In the genomic region with DNA sequence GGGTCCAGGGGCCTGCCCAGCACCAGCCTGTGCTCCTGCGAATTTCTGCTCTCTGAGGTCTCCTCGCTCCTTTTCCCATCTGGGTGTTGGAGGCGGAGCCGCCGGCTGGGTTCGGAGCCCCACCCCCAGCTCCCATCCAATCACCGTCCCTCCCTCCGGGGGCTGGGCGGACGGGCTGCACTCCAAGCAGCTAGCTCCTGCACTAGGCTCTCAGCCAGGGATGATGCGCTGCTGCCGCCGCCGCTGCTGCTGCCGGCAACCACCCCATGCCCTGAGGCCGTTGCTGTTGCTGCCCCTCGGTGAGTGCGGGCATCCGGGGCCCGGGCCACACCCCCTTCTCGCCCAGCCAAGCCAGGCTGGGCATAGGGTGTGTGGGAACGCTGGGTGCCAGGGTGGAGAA, we compare ENCODE assay signal across 8 cellular contexts.
DNase-seq lines count a peak whose midpoint lies in the region; ATAC-seq lines count a peak whose summit lies in the region.

Gene NRN1L, plus strand, starts transcription at position 202 of the 400 bp plus-strand sequence. Its CDS starts 19 bp downstream, at position 221.

- H3K4me3 ChIP-seq in stomach smooth muscle (ENCODE audit: low read length in 2 of 2): peak within 1 kb of the TSS; percentile 35 to 64

- peak within 1 kb of the TSS in 1 of 2 donors; percentile 5 for H3K9ac ChIP-seq in stomach smooth muscle (ENCODE audit: low read length in 2 of 2)

- no peak for ATAC-seq in GM21786 (IDR thresholded peaks at IDR 0.05; ENCODE audit: unreplicated experiment)

- peak within 1 kb of the TSS; percentile 95 for H3K27ac ChIP-seq in caudate nucleus (ENCODE audit: low read depth, low read length)
- peak within 1 kb of the TSS; percentile 41 for H3K27ac ChIP-seq in stomach smooth muscle (ENCODE audit: low read length)

- DNase-seq in AG08396 (ENCODE audit: low spot score) (peak; percentile 98), NCI-H2029 (lab: John Stamatoyannopoulos, UW) (peak; percentile 64), caudate nucleus (lab: John Stamatoyannopoulos, UW) (peak in 60 of 61 donors; percentile 6 to 96 (median 86)), iris pigment epithelial cell (ENCODE audit: low read depth) (peak; percentile 93), RKO (ENCODE audit: low spot score) (no peak), activated T-cell treated with anti-CD3 and anti-CD28 coated beads for 4 hours (no peak)

- no peaks in the 10 kb centered on the region for H3K9me3 ChIP-seq in stomach smooth muscle (ENCODE audit: control insufficient read depth in 2 of 2, low read length in 2 of 2)

- H3K27me3 ChIP-seq in stomach smooth muscle (ENCODE audit: control insufficient read depth in 1 of 2, insufficient read depth in 2 of 2, low read length in 2 of 2): no peaks in the 10 kb centered on the region

- peaks cover 15% of the 10 kb centered on the region for H3K4me1 ChIP-seq in stomach smooth muscle (ENCODE audit: control insufficient read depth, insufficient read depth, low read length)

- H3K36me3 ChIP-seq in stomach smooth muscle (ENCODE audit: control insufficient read depth in 2 of 2, insufficient read depth in 2 of 2, low read length in 2 of 2): peaks cover 40% of the 10 kb centered on the region in 2 donors

Comparison
In these comparisons a context has a peak if more than half of its experiments do, and no peak if none do; other contexts are left out.
1. DNase-seq: peak in AG08396 (single experiment), NCI-H2029 (single experiment), caudate nucleus (60 of 61) and iris pigment epithelial cell (single experiment); none in RKO (single experiment) and activated T-cell treated with anti-CD3 and anti-CD28 coated beads for 4 hours (single experiment).